In the genomic region with DNA sequence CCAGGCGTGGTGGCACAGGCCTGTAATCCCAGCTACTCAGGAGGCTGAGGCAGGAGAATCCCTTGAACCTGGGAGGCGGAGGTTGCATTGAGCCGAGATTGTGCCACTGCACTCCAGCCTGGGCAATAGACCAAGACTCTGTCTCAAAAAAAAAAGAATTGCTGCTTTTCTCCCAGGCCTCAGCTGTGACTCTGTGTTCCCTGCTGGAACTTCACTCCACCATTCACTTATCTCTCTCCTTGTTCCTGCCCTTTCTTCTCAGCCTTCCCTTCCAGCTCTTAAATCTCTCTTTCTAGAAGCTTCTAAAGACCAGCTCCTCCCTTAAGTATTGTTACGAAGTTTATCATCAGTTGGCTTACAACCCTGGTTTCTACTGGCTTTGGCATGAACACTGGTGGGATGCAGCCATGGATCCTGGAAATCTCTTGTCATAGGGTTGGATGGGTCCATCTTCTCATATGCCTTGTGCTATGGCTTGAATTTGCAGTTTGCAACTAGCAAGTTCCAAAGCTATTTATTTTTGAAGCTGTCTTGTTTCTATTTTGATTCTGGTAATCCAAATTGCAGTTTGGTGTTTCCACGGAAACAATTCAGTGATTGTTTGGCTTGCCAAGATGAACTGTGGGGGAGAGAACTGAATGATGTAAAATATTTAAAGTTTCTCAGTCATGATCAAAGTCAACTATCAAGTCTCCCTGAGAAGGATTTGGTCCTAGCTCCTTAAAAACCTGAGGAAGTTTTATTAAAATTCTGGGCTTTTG, we compare ENCODE assay signal across 16 cellular contexts. TPM values are rescaled to one million over a fixed set of nuclear protein-coding genes. Genes with fewer than 3 reads are reported as not detected.
DNase-seq lines count a peak whose midpoint lies in the region; ATAC-seq and TF ChIP-seq lines count a peak whose summit lies in the region.
"Had no signal": no experiment of that assay in that cellular context is flagged by ENCODE, and none has a peak within 500 bp of the region (broad histone marks: within the 10 kb centered on the region; RNA-seq: fewer than 3 reads in every experiment).

No MANE protein-coding gene starts in this region.

- H3K4me3 Mint-ChIP-seq in activated CD8-positive, alpha-beta T cell treated with anti-CD3 and anti-CD28 coated beads, Interleukin-2, amount 10 ng/mL, durations not matched to agents 7 days and 5 days = no peak overlapping the region
- H3K4me3 Mint-ChIP-seq in activated CD8-positive, alpha-beta T cell treated with anti-CD3 and anti-CD28 coated beads for 36 hours = no peak overlapping the region
- no peak overlapping the region for H3K4me3 Mint-ChIP-seq in neural progenitor cell
- H3K4me3 Mint-ChIP-seq: activated naive CD4-positive, alpha-beta T cell treated with anti-CD3 and anti-CD28 coated beads for 36 hours; CD4-positive, CD25-positive, alpha-beta regulatory T cell; central memory CD8-positive, alpha-beta T cell had no signal

- no peaks in the 10 kb centered on the region for H3K36me3 ChIP-seq in neural progenitor cell
- H3K36me3 ChIP-seq in uterus = no peaks in the 10 kb centered on the region

- H3K4me3 ChIP-seq in neural progenitor cell (no peak overlapping the region), uterus (no peak overlapping the region)
- H3K4me3 ChIP-seq: PC-9 had no signal

- CTCF ChIA-PET in activated CD8-positive, alpha-beta T cell treated with anti-CD3 and anti-CD28 coated beads, Interleukin-2, amount 10 ng/mL, durations not matched to agents 7 days and 5 days (lab: Charles Lee) = no interaction called here
- CTCF ChIA-PET in activated CD8-positive, alpha-beta T cell treated with anti-CD3 and anti-CD28 coated beads for 36 hours (lab: Charles Lee) = interaction anchor here (0.9 to 2.1 kb wide), 3 partner anchors 38 to 183 kb away, joined by 3 to 6 read pairs (median 3); partner anchors contain the start of gene KLHDC8B

- H3K9ac ChIP-seq in neural progenitor cell = no peak overlapping the region

- no peak overlapping the region for H3K4me2 ChIP-seq in neural progenitor cell
- H3K4me2 ChIP-seq: PC-9 had no signal

- ATAC-seq in activated CD8-positive, alpha-beta T cell treated with anti-CD3 and anti-CD28 coated beads, Interleukin-2, amount 10 ng/mL, durations not matched to agents 7 days and 5 days = no peak
- ATAC-seq in activated CD8-positive, alpha-beta T cell treated with anti-CD3 and anti-CD28 coated beads for 36 hours = no peak
- ATAC-seq in Right ventricle myocardium superior (ENCODE audit: poor library complexity) (peak; percentile 32), HG02759 (IDR thresholded peaks at IDR 0.05; ENCODE audit: unreplicated experiment) (no peak)

- no peaks in the 10 kb centered on the region for H3K27me3 Mint-ChIP-seq in activated CD8-positive, alpha-beta T cell treated with anti-CD3 and anti-CD28 coated beads, Interleukin-2, amount 10 ng/mL, durations not matched to agents 7 days and 5 days (ENCODE audit: low read depth)
- H3K27me3 Mint-ChIP-seq in activated CD8-positive, alpha-beta T cell treated with anti-CD3 and anti-CD28 coated beads for 36 hours = no peaks in the 10 kb centered on the region
- peaks cover 2% of the 10 kb centered on the region for H3K27me3 Mint-ChIP-seq in neural progenitor cell (ENCODE audit: insufficient read depth, low read depth)
- H3K27me3 Mint-ChIP-seq: CD4-positive, CD25-positive, alpha-beta regulatory T cell; central memory CD8-positive, alpha-beta T cell had no signal

- H3K9me3 ChIP-seq in neural progenitor cell (ENCODE audit: low read depth) (no peaks in the 10 kb centered on the region), uterus (no peaks in the 10 kb centered on the region)

- no peak for DNase-seq in activated CD8-positive, alpha-beta T cell treated with anti-CD3 and anti-CD28 coated beads, Interleukin-2, amount 10 ng/mL, durations not matched to agents 7 days and 5 days
- no peak for DNase-seq in activated CD8-positive, alpha-beta T cell treated with anti-CD3 and anti-CD28 coated beads for 36 hours
- DNase-seq in Right ventricle myocardium superior = peak; percentile 29
- DNase-seq in neural progenitor cell (ENCODE audit: low spot score) = no peak
- DNase-seq in uterus = peak in 1 of 2 donors; percentile 66
- no peak for DNase-seq in midbrain (lab: John Stamatoyannopoulos, UW)
- DNase-seq in UCSD-AML1 (lab: John Stamatoyannopoulos, UW; ENCODE audit: unreplicated experiment) = no peak
- DNase-seq: 8988T; activated naive CD4-positive, alpha-beta T cell treated with anti-CD3 and anti-CD28 coated beads for 36 hours; CD4-positive, CD25-positive, alpha-beta regulatory T cell; NCI-H2029 treated with DMSO at 0.1 percent for 48 hours; NCI-H526; PC-9; stimulated activated CD4-positive, alpha-beta T cell treated with anti-CD3 and anti-CD28 coated beads, Interleukin-4, amount 100 ng/mL, for 4 hours had no signal

- H3K27ac Mint-ChIP-seq in activated CD8-positive, alpha-beta T cell treated with anti-CD3 and anti-CD28 coated beads, Interleukin-2, amount 10 ng/mL, durations not matched to agents 7 days and 5 days = peak overlapping the region; percentile 8
- no peak overlapping the region for H3K27ac Mint-ChIP-seq in activated CD8-positive, alpha-beta T cell treated with anti-CD3 and anti-CD28 coated beads for 36 hours
- H3K27ac Mint-ChIP-seq in neural progenitor cell = peak overlapping the region; percentile 50
- H3K27ac Mint-ChIP-seq: activated naive CD4-positive, alpha-beta T cell treated with anti-CD3 and anti-CD28 coated beads for 36 hours had no signal

- no peak for TF ChIP-seq POLR2A in uterus (IDR thresholded peaks at IDR 0.05)

- POLR2A ChIA-PET in activated CD8-positive, alpha-beta T cell treated with anti-CD3 and anti-CD28 coated beads, Interleukin-2, amount 10 ng/mL, durations not matched to agents 7 days and 5 days (lab: Charles Lee) = interaction anchor here (0.6 kb wide), 1 partner anchor 14 kb away, joined by 3 read pairs; no protein-coding TSS in a partner anchor
- POLR2A ChIA-PET in activated CD8-positive, alpha-beta T cell treated with anti-CD3 and anti-CD28 coated beads for 36 hours (lab: Charles Lee) = interaction anchor here (0.6 kb wide), 1 partner anchor 118 kb away, joined by 3 read pairs; no protein-coding TSS in a partner anchor

- no peaks in the 10 kb centered on the region for H3K79me2 ChIP-seq in neural progenitor cell (ENCODE audit: low read depth)

- H3K27ac ChIP-seq in neural progenitor cell (no peak overlapping the region), uterus (peak overlapping the region; percentile 71 to 81)
- H3K27ac ChIP-seq: PC-9 had no signal

- H4K20me1 ChIP-seq in neural progenitor cell (ENCODE audit: low read depth) = no peaks in the 10 kb centered on the region

- H3K27me3 ChIP-seq in neural progenitor cell (no peaks in the 10 kb centered on the region), uterus (no peaks in the 10 kb centered on the region)

- H3K36me3 Mint-ChIP-seq in activated CD8-positive, alpha-beta T cell treated with anti-CD3 and anti-CD28 coated beads, Interleukin-2, amount 10 ng/mL, durations not matched to agents 7 days and 5 days (ENCODE audit: low read depth) = peaks cover 21% of the 10 kb centered on the region
- peaks cover 6% of the 10 kb centered on the region for H3K36me3 Mint-ChIP-seq in activated CD8-positive, alpha-beta T cell treated with anti-CD3 and anti-CD28 coated beads for 36 hours (ENCODE audit: low read depth)
- peaks cover 10% of the 10 kb centered on the region for H3K36me3 Mint-ChIP-seq in neural progenitor cell

- H3K4me1 ChIP-seq in neural progenitor cell (no peaks in the 10 kb centered on the region), uterus (peaks cover 0 to 16% of the 10 kb centered on the region in 2 donors)

- no peak overlapping the region for H2AFZ ChIP-seq in neural progenitor cell (replicated peaks)
- H2AFZ ChIP-seq: PC-9 had no signal

- H3K9me3 Mint-ChIP-seq in activated CD8-positive, alpha-beta T cell treated with anti-CD3 and anti-CD28 coated beads, Interleukin-2, amount 10 ng/mL, durations not matched to agents 7 days and 5 days (ENCODE audit: insufficient read depth) = no peaks in the 10 kb centered on the region
- no peaks in the 10 kb centered on the region for H3K9me3 Mint-ChIP-seq in activated CD8-positive, alpha-beta T cell treated with anti-CD3 and anti-CD28 coated beads for 36 hours
- no peaks in the 10 kb centered on the region for H3K9me3 Mint-ChIP-seq in neural progenitor cell
- H3K9me3 Mint-ChIP-seq: activated naive CD4-positive, alpha-beta T cell treated with anti-CD3 and anti-CD28 coated beads for 36 hours; CD4-positive, CD25-positive, alpha-beta regulatory T cell; central memory CD8-positive, alpha-beta T cell had no signal

- intact Hi-C loops in activated CD8-positive, alpha-beta T cell treated with anti-CD3 and anti-CD28 coated beads for 36 hours (cut with micrococcal nuclease) = no loop called here
- intact Hi-C loops in Right ventricle myocardium superior (cut with DNase I) (no loop called here), uterus (cut with DNase I; ENCODE audit: low total_unique reads) (no loop called here)

- H3K4me1 Mint-ChIP-seq in activated CD8-positive, alpha-beta T cell treated with anti-CD3 and anti-CD28 coated beads, Interleukin-2, amount 10 ng/mL, durations not matched to agents 7 days and 5 days (ENCODE audit: low read depth) = no peaks in the 10 kb centered on the region
- H3K4me1 Mint-ChIP-seq in activated CD8-positive, alpha-beta T cell treated with anti-CD3 and anti-CD28 coated beads for 36 hours (ENCODE audit: low read depth) = no peaks in the 10 kb centered on the region
- peaks cover 17% of the 10 kb centered on the region for H3K4me1 Mint-ChIP-seq in neural progenitor cell
- H3K4me1 Mint-ChIP-seq: central memory CD8-positive, alpha-beta T cell had no signal

- no peak for TF ChIP-seq CTCF in activated CD8-positive, alpha-beta T cell treated with anti-CD3 and anti-CD28 coated beads for 36 hours (IDR thresholded peaks at IDR 0.05)
- TF ChIP-seq CTCF in neural progenitor cell (IDR thresholded peaks at IDR 0.05) (no peak), uterus (IDR thresholded peaks at IDR 0.05) (no peak)

- H3F3A ChIP-seq in neural progenitor cell (ENCODE audit: low read depth) = no peaks in the 10 kb centered on the region

RNA-seq across cellular contexts. Expression of gene C3orf62, which starts 10.4 kb away (rescaled TPM):
- 10 to 100 TPM; 10.4 to 11.1 TPM for total RNA-seq in activated CD8-positive, alpha-beta T cell treated with anti-CD3 and anti-CD28 coated beads, Interleukin-2, amount 10 ng/mL, durations not matched to agents 7 days and 5 days
- 1 to 10 TPM; 3.4 to 3.7 TPM for total RNA-seq in activated CD8-positive, alpha-beta T cell treated with anti-CD3 and anti-CD28 coated beads for 36 hours
- 2.6 TPM for total RNA-seq in Right ventricle myocardium superior
- 3.0 and 3.4 TPM in 2 replicates for total RNA-seq in neural progenitor cell (ENCODE audit: low replicate concordance)
- 1 to 10 TPM; 1.5 to 9.0 (median 4.9) TPM for total RNA-seq in uterus
